10 cellular contexts compared by ENCODE assay signal in the genomic region with DNA sequence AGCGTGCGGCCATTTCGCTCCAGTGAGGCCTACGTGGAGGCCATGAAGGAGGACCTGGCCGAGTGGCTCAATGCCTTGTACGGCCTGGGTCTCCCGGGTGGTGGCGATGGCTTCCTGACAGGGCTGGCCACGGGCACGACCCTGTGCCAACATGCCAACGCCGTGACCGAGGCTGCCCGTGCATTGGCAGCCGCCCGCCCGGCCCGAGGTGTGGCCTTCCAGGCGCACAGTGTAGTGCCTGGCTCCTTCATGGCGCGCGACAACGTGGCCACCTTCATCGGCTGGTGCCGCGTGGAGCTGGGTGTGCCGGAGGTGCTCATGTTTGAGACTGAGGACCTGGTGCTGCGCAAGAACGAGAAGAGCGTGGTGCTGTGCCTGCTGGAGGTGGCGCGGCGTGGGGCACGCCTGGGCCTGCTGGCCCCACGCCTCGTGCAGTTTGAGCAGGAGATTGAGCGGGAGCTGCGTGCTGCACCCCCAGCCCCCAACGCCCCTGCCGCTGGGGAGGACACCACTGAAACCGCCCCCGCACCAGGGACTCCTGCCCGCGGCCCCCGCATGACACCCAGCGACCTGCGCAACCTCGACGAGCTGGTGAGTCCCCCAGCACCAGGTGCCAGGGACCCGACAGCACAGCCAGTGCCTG. TPM values are rescaled to one million over a fixed set of nuclear protein-coding genes. Genes with fewer than 3 reads are reported as not detected.
DNase-seq lines count a peak whose midpoint lies in the region; ATAC-seq, FAIRE-seq and TF ChIP-seq lines count a peak whose summit lies in the region.
"Had no signal": no experiment of that assay in that cellular context is flagged by ENCODE, and none has a peak within 500 bp of the region (broad histone marks: within the 10 kb centered on the region; RNA-seq: fewer than 3 reads in every experiment).

No MANE protein-coding gene starts in this region.

- H3K9me3 ChIP-seq in CD8-positive, alpha-beta memory T cell (ENCODE audit: low read length): no peaks in the 10 kb centered on the region
- H3K9me3 ChIP-seq in fibroblast of lung (ENCODE audit: control insufficient read depth, insufficient read depth, low read depth, low read length): no peaks in the 10 kb centered on the region
- H3K9me3 ChIP-seq: SJCRH30 had no signal

- in situ Hi-C loops in G401 (cut with HindIII; ENCODE audit: low sequenced_read_pairs): no loop called here

- peaks cover 14% of the 10 kb centered on the region for H3K79me2 ChIP-seq in fibroblast of lung (ENCODE audit: control insufficient read depth, insufficient read depth, low read length)

- POLR2A ChIA-PET in CD8-positive, alpha-beta memory T cell (lab: Charles Lee): no interaction called here
- POLR2A ChIA-PET in RWPE1 (lab: Yijun Ruan, JAX; ENCODE audit: low non-redundant PET): no interaction called here

- peaks cover 14% of the 10 kb centered on the region for H3K27me3 ChIP-seq in CD8-positive, alpha-beta memory T cell (ENCODE audit: insufficient read depth, low read length, poor library complexity, severe bottlenecking)
- H3K27me3 ChIP-seq in fibroblast of lung (ENCODE audit: control insufficient read depth, insufficient read depth, low read length): no peaks in the 10 kb centered on the region
- H3K27me3 ChIP-seq: SJCRH30 had no signal

- no peaks in the 10 kb centered on the region for H3K9me3 Mint-ChIP-seq in CD8-positive, alpha-beta memory T cell

- peak overlapping the region; percentile 61 for H3K4me2 ChIP-seq in fibroblast of lung (ENCODE audit: extremely low read depth, insufficient read depth, low read length)

- no peak for DNase-seq in CD8-positive, alpha-beta memory T cell
- no peak for DNase-seq in RWPE1 (ENCODE audit: low spot score)
- DNase-seq in fibroblast of lung (ENCODE audit: low read depth in 2 of 2): no peak
- DNase-seq in sciatic nerve (ENCODE audit: low spot score): peak; percentile 58
- no peak for DNase-seq in AG08396 (ENCODE audit: low spot score)
- DNase-seq in COR-L47 (lab: John Stamatoyannopoulos, UW): no peak
- no peak for DNase-seq in HTR-8/SVneo (ENCODE audit: insufficient read length, low spot score)
- DNase-seq in G401 (ENCODE audit: low spot score): no peak
- DNase-seq: SJCRH30; stimulated activated CD4-positive, alpha-beta T cell treated with anti-CD3 and anti-CD28 coated beads, Interleukin-4, amount 100 ng/mL, for 24 hours had no signal

- H3K4me3 ChIP-seq in CD8-positive, alpha-beta memory T cell (ENCODE audit: low read length): no peak overlapping the region
- H3K4me3 ChIP-seq in fibroblast of lung (replicated peaks in 1 of 4; ENCODE audit: control extremely low read depth in 1 of 4, insufficient read depth in 1 of 4, low read depth in 3 of 4, low read length in 4 of 4): peak overlapping the region in 1 of 4 experiments; percentile 89

- CTCF ChIA-PET in CD8-positive, alpha-beta memory T cell (lab: Charles Lee): no interaction called here
- CTCF ChIA-PET in RWPE1 (lab: Yijun Ruan, JAX): no interaction called here

- no peaks in the 10 kb centered on the region for H4K20me1 ChIP-seq in fibroblast of lung (ENCODE audit: control insufficient read depth, extremely low read depth, insufficient read depth, low read length)

- H2AFZ ChIP-seq in fibroblast of lung (ENCODE audit: low read length): no peak overlapping the region

- no peaks in the 10 kb centered on the region for H3K36me3 Mint-ChIP-seq in CD8-positive, alpha-beta memory T cell

- peak overlapping the region; percentile 15 to 85 (median 34) for H3K4me3 Mint-ChIP-seq in CD8-positive, alpha-beta memory T cell

- H3K27ac Mint-ChIP-seq in CD8-positive, alpha-beta memory T cell: peak overlapping the region in 2 of 8 donors; percentile 13 to 17

- intact Hi-C loops in sciatic nerve (cut with DNase I): loop anchor here (10.0 kb wide), 1 partner anchor 47 kb away; no protein-coding TSS in a partner anchor

- no peak overlapping the region for H3K27ac ChIP-seq in CD8-positive, alpha-beta memory T cell (ENCODE audit: low read depth, low read length)
- H3K27ac ChIP-seq in RWPE1 (peak overlapping the region; percentile 94), fibroblast of lung (ENCODE audit: insufficient read depth, low read length) (peak overlapping the region; percentile 60)
- H3K27ac ChIP-seq: SJCRH30 had no signal

- ATAC-seq in sciatic nerve: no peak

- H3K27me3 Mint-ChIP-seq in CD8-positive, alpha-beta memory T cell: peaks cover 13 to 34% of the 10 kb centered on the region in 2 donors

- FAIRE-seq in HTR-8/SVneo (lab: Jason Lieb, UNC): no peak

- H3K36me3 ChIP-seq in CD8-positive, alpha-beta memory T cell (ENCODE audit: insufficient read depth, low read length): no peaks in the 10 kb centered on the region
- H3K36me3 ChIP-seq in fibroblast of lung (ENCODE audit: control insufficient read depth, insufficient read depth, low read length): peaks cover 8% of the 10 kb centered on the region
- H3K36me3 ChIP-seq: SJCRH30 had no signal

- peaks cover 10 to 42% (median 12%) of the 10 kb centered on the region in 3 donors for H3K4me1 Mint-ChIP-seq in CD8-positive, alpha-beta memory T cell

- H3K4me1 ChIP-seq in CD8-positive, alpha-beta memory T cell (ENCODE audit: insufficient read depth, low read length): peaks cover 3% of the 10 kb centered on the region
- peaks cover 17% of the 10 kb centered on the region for H3K4me1 ChIP-seq in fibroblast of lung (ENCODE audit: control insufficient read depth, extremely low read depth, insufficient read depth, low read length)

- H3K9ac ChIP-seq in fibroblast of lung (ENCODE audit: insufficient read depth, low read length): no peak overlapping the region

- TF ChIP-seq CTCF in RWPE1 (conservative IDR thresholded peaks at IDR 0.05; ENCODE audit: low read depth) (no peak), fibroblast of lung (conservative IDR thresholded peaks at IDR 0.05 in 1 of 2, IDR thresholded peaks at IDR 0.05 in 1 of 2; ENCODE audit: low read depth in 1 of 2, low read length in 2 of 2) (no peak)

RNA-seq across cellular contexts. Expression of a gene that starts 1.8 kb away (rescaled TPM):
- total RNA-seq in CD8-positive, alpha-beta memory T cell: under 1 TPM; 0.61 to 0.71 TPM
- 0.58 TPM for polyA plus RNA-seq in CD8-positive, alpha-beta memory T cell
- total RNA-seq in fibroblast of lung (6.9 and 8.9 TPM in 2 replicates), sciatic nerve (31.8 TPM)
- 5.4 and 7.5 TPM in 2 replicates for polyA plus RNA-seq in fibroblast of lung
- 14.0 and 20.5 TPM in 2 replicates for polyA plus RNA-seq in fibroblast of lung (2012)
- 6.9 and 8.0 TPM in 2 replicates for polyA minus RNA-seq in fibroblast of lung (ENCODE audit: low replicate concordance)
- 13.2 and 26.3 TPM in 2 replicates for total RNA-seq in G401 (2014; rRNA removed; shearing (Covaris generic))

RNA-seq across cellular contexts. Expression of a gene that starts 7.2 kb away (rescaled TPM):
- total RNA-seq in CD8-positive, alpha-beta memory T cell: not detected
- not detected for polyA plus RNA-seq in CD8-positive, alpha-beta memory T cell
- not detected in 2 replicates for total RNA-seq in fibroblast of lung
- polyA plus RNA-seq in fibroblast of lung: not detected in 2 replicates
- not detected in 2 replicates for polyA plus RNA-seq in fibroblast of lung (2012)
- polyA minus RNA-seq in fibroblast of lung (ENCODE audit: low replicate concordance): not detected in 2 replicates
- total RNA-seq in sciatic nerve: 2.2 TPM
- 3.0 and 9.6 TPM in 2 replicates for total RNA-seq in G401 (2014; rRNA removed; shearing (Covaris generic))

RNA-seq across cellular contexts. Expression of a gene that starts 40.2 kb away (rescaled TPM):
- total RNA-seq in CD8-positive, alpha-beta memory T cell: 100 to 1,000 TPM; 312 to 327 TPM
- polyA plus RNA-seq in CD8-positive, alpha-beta memory T cell: 219 TPM
- total RNA-seq in fibroblast of lung (107 and 150 TPM in 2 replicates), sciatic nerve (194 TPM)
- 172 and 224 TPM in 2 replicates for polyA plus RNA-seq in fibroblast of lung
- 259 and 264 TPM in 2 replicates for polyA plus RNA-seq in fibroblast of lung (2012)
- 288 and 421 TPM in 2 replicates for polyA minus RNA-seq in fibroblast of lung (ENCODE audit: low replicate concordance)
- total RNA-seq in G401 (2014; rRNA removed; shearing (Covaris generic)): 164 and 196 TPM in 2 replicates

RNA-seq across cellular contexts. Expression of a gene that starts 40.5 kb away (rescaled TPM):
- total RNA-seq in CD8-positive, alpha-beta memory T cell: 10 to 100 TPM; 37.9 to 41.0 TPM
- 10.4 TPM for polyA plus RNA-seq in CD8-positive, alpha-beta memory T cell
- total RNA-seq in fibroblast of lung: 20.3 and 20.6 TPM in 2 replicates
- polyA plus RNA-seq in fibroblast of lung: 6.7 and 7.2 TPM in 2 replicates
- polyA plus RNA-seq in fibroblast of lung (2012): 12.9 and 13.3 TPM in 2 replicates
- 4.2 and 5.3 TPM in 2 replicates for polyA minus RNA-seq in fibroblast of lung (ENCODE audit: low replicate concordance)
- 18.0 TPM for total RNA-seq in sciatic nerve
- total RNA-seq in G401 (2014; rRNA removed; shearing (Covaris generic)): 82.7 and 117 TPM in 2 replicates
